ENCODE assay signal across 11 cellular contexts in genomic region chr3:12916159-12916558, GRCh38.
DNase-seq lines count a peak whose midpoint lies in the region; ATAC-seq and TF ChIP-seq lines count a peak whose summit lies in the region.
"Had no signal": no experiment of that assay in that cellular context is flagged by ENCODE, and none has a peak within 500 bp of the region (broad histone marks: within the 10 kb centered on the region; RNA-seq: fewer than 3 reads in every experiment).

No MANE protein-coding gene starts in this region.

- no peaks in the 10 kb centered on the region for H3K27me3 Mint-ChIP-seq in CD8-positive, alpha-beta memory T cell
- H3K27me3 Mint-ChIP-seq in glutamatergic neuron (ENCODE audit: unreplicated experiment): peaks cover 26% of the 10 kb centered on the region

- H3K27ac Mint-ChIP-seq in CD8-positive, alpha-beta memory T cell: peak overlapping the region; percentile 50 to 89 (median 75)
- peak overlapping the region; percentile 48 for H3K27ac Mint-ChIP-seq in glutamatergic neuron (ENCODE audit: unreplicated experiment)

- H3K4me1 ChIP-seq in CD8-positive, alpha-beta memory T cell (ENCODE audit: insufficient read depth, low read length): peaks cover 29% of the 10 kb centered on the region
- H3K4me1 ChIP-seq: foreskin keratinocyte had no signal

- H3K4me3 ChIP-seq in CD8-positive, alpha-beta memory T cell (ENCODE audit: low read length): no peak overlapping the region
- H3K4me3 ChIP-seq in coronary artery: no peak overlapping the region

- no peaks in the 10 kb centered on the region for H3K27me3 ChIP-seq in CD8-positive, alpha-beta memory T cell (ENCODE audit: insufficient read depth, low read length, poor library complexity, severe bottlenecking)
- H3K27me3 ChIP-seq: foreskin keratinocyte had no signal

- H3K36me3 Mint-ChIP-seq in CD8-positive, alpha-beta memory T cell: peaks cover 0 to 86% (median 5%) of the 10 kb centered on the region in 3 donors
- peaks cover 7% of the 10 kb centered on the region for H3K36me3 Mint-ChIP-seq in glutamatergic neuron (ENCODE audit: unreplicated experiment)

- peaks cover 29% of the 10 kb centered on the region for H3K36me3 ChIP-seq in CD8-positive, alpha-beta memory T cell (ENCODE audit: insufficient read depth, low read length)

- CTCF ChIA-PET in CD8-positive, alpha-beta memory T cell (lab: Charles Lee): interaction anchor here (1.4 kb wide), 1 partner anchor 67 kb away, joined by 3 read pairs; no protein-coding TSS in a partner anchor

- peak; percentile 20 to 81 (median 59) for DNase-seq in CD8-positive, alpha-beta memory T cell
- DNase-seq in SW480 (ENCODE audit: low spot score) (peak; percentile 32), glutamatergic neuron (no peak), NCI-H2227 (lab: John Stamatoyannopoulos, UW; ENCODE audit: unreplicated experiment) (no peak), coronary artery (ENCODE audit: low spot score) (no peak)
- DNase-seq: amniotic stem cell, foreskin keratinocyte had no signal

- POLR2A ChIA-PET in CD8-positive, alpha-beta memory T cell (lab: Charles Lee): interaction anchor here (0.5 kb wide), 1 partner anchor 359 kb away, joined by 4 read pairs; no protein-coding TSS in a partner anchor

- peak; percentile 65 for ATAC-seq in GM21737 (IDR thresholded peaks at IDR 0.05; ENCODE audit: unreplicated experiment)
- ATAC-seq in GM18870 (IDR thresholded peaks at IDR 0.05; ENCODE audit: unreplicated experiment): no peak
- ATAC-seq in HG03175 (IDR thresholded peaks at IDR 0.05; ENCODE audit: unreplicated experiment): no peak
- ATAC-seq: foreskin keratinocyte, Right ventricle myocardium inferior had no signal

- H3K4me1 Mint-ChIP-seq in CD8-positive, alpha-beta memory T cell: peaks cover 29 to 43% (median 32%) of the 10 kb centered on the region in 3 donors
- H3K4me1 Mint-ChIP-seq in glutamatergic neuron (ENCODE audit: low read depth, unreplicated experiment): peaks cover 11% of the 10 kb centered on the region

- peak overlapping the region; percentile 31 to 74 (median 65) for H3K4me3 Mint-ChIP-seq in CD8-positive, alpha-beta memory T cell
- peak overlapping the region; percentile 15 for H3K4me3 Mint-ChIP-seq in glutamatergic neuron (ENCODE audit: unreplicated experiment)

- H3K9me3 Mint-ChIP-seq in CD8-positive, alpha-beta memory T cell: no peaks in the 10 kb centered on the region
- peaks cover 29% of the 10 kb centered on the region for H3K9me3 Mint-ChIP-seq in glutamatergic neuron (ENCODE audit: unreplicated experiment)

- no peaks in the 10 kb centered on the region for H3K9me3 ChIP-seq in CD8-positive, alpha-beta memory T cell (ENCODE audit: low read length)

- TF ChIP-seq CTCF in glutamatergic neuron (IDR thresholded peaks at IDR 0.05; ENCODE audit: partially characterized antibody, unreplicated experiment) (no peak), coronary artery (IDR thresholded peaks at IDR 0.05) (no peak)

- no peak overlapping the region for H3K27ac ChIP-seq in CD8-positive, alpha-beta memory T cell (ENCODE audit: low read depth, low read length)
- H3K27ac ChIP-seq in coronary artery: no peak overlapping the region
- H3K27ac ChIP-seq: foreskin keratinocyte had no signal

Comparison
In these comparisons a context has a peak if more than half of its experiments do, and no peak if none do; other contexts are left out.
1. DNase-seq: peak in CD8-positive, alpha-beta memory T cell (5 of 5) and SW480 (single experiment); none in glutamatergic neuron (single experiment), NCI-H2227 (single experiment) and coronary artery (single experiment).